25 cellular contexts compared by ENCODE assay signal in the genomic region with DNA sequence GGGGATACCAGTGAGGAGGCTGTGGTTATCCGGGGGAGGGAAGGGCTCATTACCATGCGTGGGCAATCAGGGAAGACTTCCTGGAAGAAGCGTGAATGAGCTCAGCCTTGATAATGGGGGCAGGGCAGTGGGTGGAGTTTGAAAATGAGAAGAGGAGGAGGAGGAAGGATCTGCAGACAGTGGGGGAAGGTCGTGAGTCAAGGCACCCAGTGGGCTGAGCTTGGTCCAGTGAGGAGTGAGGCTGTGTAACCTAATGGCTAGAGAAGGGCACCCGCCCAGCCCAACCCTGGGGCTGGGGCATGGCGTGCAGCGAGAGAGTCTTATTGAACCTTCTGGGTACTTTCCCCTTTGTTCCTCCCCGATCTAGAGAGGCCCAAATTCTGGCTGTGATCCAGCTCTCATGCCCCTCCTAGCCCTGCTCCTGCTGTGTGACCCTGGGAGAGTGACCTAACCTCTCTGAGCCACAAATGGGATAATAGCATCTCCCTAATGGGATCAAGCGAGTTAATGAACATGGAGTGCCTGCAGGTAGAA. TPM values are rescaled to one million over a fixed set of nuclear protein-coding genes. Genes with fewer than 3 reads are reported as not detected.
DNase-seq lines count a peak whose midpoint lies in the region; ATAC-seq, FAIRE-seq and TF ChIP-seq lines count a peak whose summit lies in the region.
"Had no signal": no experiment of that assay in that cellular context is flagged by ENCODE, and none has a peak within 500 bp of the region (broad histone marks: within the 10 kb centered on the region; RNA-seq: fewer than 3 reads in every experiment).

No MANE protein-coding gene starts in this region.

- H3K27ac ChIP-seq in HepG2 (ENCODE audit: extremely low read length, insufficient read depth, low read length) (no peak overlapping the region), right lobe of liver (no peak overlapping the region), HEK293 (ENCODE audit: extremely low read depth, low read depth, low read length) (no peak overlapping the region), K562 (ENCODE audit: extremely low read depth, low read depth, low read length) (no peak overlapping the region), transverse colon (no peak overlapping the region), smooth muscle cell (ENCODE audit: low read depth) (no peak overlapping the region)
- H3K27ac ChIP-seq: adrenal gland, cardiac muscle cell, gastrocnemius medialis, GM23248, SK-N-MC, uterus had no signal

- DNase-seq in HepG2 (ENCODE audit: low spot score) (no peak), right lobe of liver (no peak), K562 (ENCODE audit: extremely low read depth in 1 of 4, low spot score in 3 of 4) (peak; percentile 54 to 66 (median 61)), transverse colon (peak; percentile 41), smooth muscle cell (lab: John Stamatoyannopoulos, UW; ENCODE audit: unreplicated experiment) (no peak), AML-193 (lab: John Stamatoyannopoulos, UW) (no peak)
- DNase-seq: ACHN; activated CD4-positive, alpha-beta T cell treated with anti-CD3 and anti-CD28 coated beads for 4 hours; activated CD8-positive, alpha-beta memory T cell treated with anti-CD3 and anti-CD28 coated beads, Interleukin-2, amount 50 U/mL, for 48 hours; activated gamma-delta T cell treated with Interleukin-2 at 50 U/mL for 16 hours; adrenal gland; CD8-positive, alpha-beta T cell; dermis blood vessel endothelial cell; gastrocnemius medialis; GM23248; kidney glomerular epithelial cell; NCI-H146; NCI-H2227 treated with DMSO at 0.1 percent for 48 hours; stimulated activated CD4-positive, alpha-beta T cell treated with anti-CD3 and anti-CD28 coated beads, Interleukin-2, amount 100 ng/mL, for 48 hours; T1000; uterus had no signal

- intact Hi-C loops in HepG2 (cut with micrococcal nuclease; ENCODE audit: unreplicated experiment), result no loop called here
- intact Hi-C loops in right lobe of liver (cut with DNase I), result loop anchor here in 1 of 2 donors (10.0 kb wide), 1 partner anchor 54 kb away; no protein-coding TSS in a partner anchor
- intact Hi-C loops in K562 (cut with micrococcal nuclease), result no loop called here
- intact Hi-C loops in transverse colon (cut with DNase I; ENCODE audit: low total_unique reads), result loop anchor here (1.0 kb wide), 1 partner anchor 24 kb away; no protein-coding TSS in a partner anchor

- H3K9ac ChIP-seq in HepG2 (ENCODE audit: insufficient read depth, low read depth, low read length) (no peak overlapping the region), K562 (ENCODE audit: insufficient read depth in 1 of 2, low read depth in 2 of 2, low read length in 2 of 2) (peak overlapping the region in 1 of 2 experiments; percentile 49; a peak in 1 of 4 replicates), smooth muscle cell (ENCODE audit: low read depth) (no peak overlapping the region)
- H3K9ac ChIP-seq: GM23248 had no signal

- no peak overlapping the region for H2AFZ ChIP-seq in HepG2 (ENCODE audit: low read length)
- no peak overlapping the region for H2AFZ ChIP-seq in K562 (ENCODE audit: low read depth, low read length)
- no peak overlapping the region for H2AFZ ChIP-seq in smooth muscle cell (ENCODE audit: low read depth)
- H2AFZ ChIP-seq: GM23248 had no signal

- BruUV-seq in HepG2 (replicated peaks; lab: Mats Ljungman, UMichigan), result TSS peak; percentile 37
- no TSS peak for BruUV-seq in K562 (replicated peaks; lab: Mats Ljungman, UMichigan)

- no peaks in the 10 kb centered on the region for H3F3A ChIP-seq in smooth muscle cell (ENCODE audit: low read depth)

- no peak for TF ChIP-seq POLR2A in HepG2 (IDR thresholded peaks at IDR 0.05; ENCODE audit: insufficient read depth in 1 of 2, low read depth in 2 of 2, low read length in 2 of 2)
- TF ChIP-seq POLR2A in right lobe of liver (IDR thresholded peaks at IDR 0.05), result no peak
- TF ChIP-seq POLR2A in K562 (conservative IDR thresholded peaks at IDR 0.05), result no peak
- TF ChIP-seq POLR2A in transverse colon (IDR thresholded peaks at IDR 0.05), result no peak

- WGBS in HepG2 (ENCODE audit: low lambda C conversion rate), result 92% methylated on average over 9 of the region's 9 CpGs
- WGBS in right lobe of liver (ENCODE audit: insufficient coverage, low coverage, low lambda C conversion rate, missing lambda C conversion rate), result 40% methylated on average over 4 of the region's 9 CpGs
- WGBS in K562 (ENCODE audit: insufficient coverage, low coverage, missing lambda C conversion rate), result 31% methylated on average over 9 of the region's 9 CpGs
- WGBS in transverse colon (ENCODE audit: low coverage in 1 of 2), 2 donors, result 51 to 57% methylated on average over 3 to 7 of the region's 9 CpGs
- WGBS in smooth muscle cell (ENCODE audit: low lambda C conversion rate), result 71% methylated on average over 8 of the region's 9 CpGs

- TF ChIP-seq RAD21 in HepG2 (CRISPR knock-in tag; IDR thresholded peaks at IDR 0.05), result no peak
- no peak for TF ChIP-seq RAD21 in K562 (CRISPR knock-in tag; conservative IDR thresholded peaks at IDR 0.05 in 1 of 2, IDR thresholded peaks at IDR 0.05 in 1 of 2)

- no peak overlapping the region for H3K4me2 ChIP-seq in HepG2 (ENCODE audit: low read depth, low read length)
- no peak overlapping the region for H3K4me2 ChIP-seq in K562 (ENCODE audit: insufficient read depth, low read length)
- H3K4me2 ChIP-seq in smooth muscle cell, result no peak overlapping the region

- no peak for ATAC-seq in HepG2
- ATAC-seq in right lobe of liver, result no peak
- peak; percentile 63 for ATAC-seq in K562
- ATAC-seq in GM19467 (IDR thresholded peaks at IDR 0.05; ENCODE audit: unreplicated experiment), result no peak
- ATAC-seq: CD8-positive, alpha-beta T cell; gastrocnemius medialis had no signal

- H3K79me2 ChIP-seq in HepG2 (ENCODE audit: insufficient read depth, low read length), result no peaks in the 10 kb centered on the region
- H3K79me2 ChIP-seq in K562 (ENCODE audit: control insufficient read depth, insufficient read depth, low read length), result no peaks in the 10 kb centered on the region
- peaks cover 6% of the 10 kb centered on the region for H3K79me2 ChIP-seq in smooth muscle cell (ENCODE audit: low read depth)

- H3K4me1 ChIP-seq in HepG2 (ENCODE audit: insufficient read depth, low read length), result no peaks in the 10 kb centered on the region
- H3K4me1 ChIP-seq in right lobe of liver, result no peaks in the 10 kb centered on the region
- no peaks in the 10 kb centered on the region for H3K4me1 ChIP-seq in HEK293 (ENCODE audit: control insufficient read depth, insufficient read depth, low read length)
- peaks cover 7 to 15% of the 10 kb centered on the region in 2 experiments; a peak in 3 of 5 replicates for H3K4me1 ChIP-seq in K562 (replicated peaks in 1 of 2; ENCODE audit: control insufficient read depth in 2 of 2, insufficient read depth in 2 of 2, low read length in 2 of 2)
- peaks cover 10 to 18% (median 15%) of the 10 kb centered on the region in 4 donors for H3K4me1 ChIP-seq in transverse colon
- no peaks in the 10 kb centered on the region for H3K4me1 ChIP-seq in smooth muscle cell (ENCODE audit: low read depth)
- H3K4me1 ChIP-seq: adrenal gland, gastrocnemius medialis, uterus had no signal

- H3K27me3 ChIP-seq in HepG2 (ENCODE audit: control insufficient read depth in 1 of 2, insufficient read depth in 2 of 2, low read length in 2 of 2) (no peaks in the 10 kb centered on the region), right lobe of liver (no peaks in the 10 kb centered on the region), K562 (ENCODE audit: control insufficient read depth in 2 of 2, insufficient read depth in 2 of 2, low read length in 2 of 2) (peaks cover 0 to 5% of the 10 kb centered on the region in 2 experiments; a peak in 1 of 5 replicates), transverse colon (no peaks in the 10 kb centered on the region), smooth muscle cell (ENCODE audit: low read depth) (no peaks in the 10 kb centered on the region)
- H3K27me3 ChIP-seq: adrenal gland, cardiac muscle cell, gastrocnemius medialis, uterus had no signal

- no peak for TF ChIP-seq EP300 in HepG2 (IDR thresholded peaks at IDR 0.05; ENCODE audit: low read depth in 2 of 2, low read length in 2 of 2)
- no peak for TF ChIP-seq EP300 in HepG2 (CRISPR knock-in tag; IDR thresholded peaks at IDR 0.05; ENCODE audit: borderline replicate concordance)
- no peak for TF ChIP-seq EP300 in K562 (IDR thresholded peaks at IDR 0.05; ENCODE audit: low read length)
- TF ChIP-seq EP300 in transverse colon (IDR thresholded peaks at IDR 0.05; ENCODE audit: low read depth), result no peak

- H3K9me3 ChIP-seq in HepG2 (ENCODE audit: low read length) (no peaks in the 10 kb centered on the region), right lobe of liver (no peaks in the 10 kb centered on the region), HEK293 (ENCODE audit: control insufficient read depth, insufficient read depth, low read depth, low read length) (no peaks in the 10 kb centered on the region), K562 (replicated peaks; ENCODE audit: control insufficient read depth, insufficient read depth, low read depth, low read length) (no peaks in the 10 kb centered on the region), transverse colon (no peaks in the 10 kb centered on the region), smooth muscle cell (replicated peaks; ENCODE audit: low read depth) (no peaks in the 10 kb centered on the region)
- H3K9me3 ChIP-seq: adrenal gland, gastrocnemius medialis, uterus had no signal

- POLR2A ChIA-PET in HepG2 (lab: Yijun Ruan, JAX), result no interaction called here
- POLR2A ChIA-PET in HEK293 (lab: Yijun Ruan, JAX), result no interaction called here
- POLR2A ChIA-PET in K562 (lab: Yijun Ruan, JAX), result interaction anchor here (0.6 kb wide), 1 partner anchor 57 kb away, joined by 3 read pairs; no protein-coding TSS in a partner anchor

- FAIRE-seq in HepG2 (lab: Jason Lieb, UNC) (no peak), K562 (lab: Jason Lieb, UNC) (peak; percentile 73)

- peaks cover 6 to 25% of the 10 kb centered on the region in 2 experiments; a peak in 4 of 5 replicates for H3K36me3 ChIP-seq in HepG2 (replicated peaks in 1 of 2; ENCODE audit: control insufficient read depth in 1 of 2, insufficient read depth in 2 of 2, low read length in 2 of 2)
- H3K36me3 ChIP-seq in right lobe of liver, result no peaks in the 10 kb centered on the region
- H3K36me3 ChIP-seq in HEK293 (ENCODE audit: control insufficient read depth in 2 of 2, insufficient read depth in 1 of 2, low read length in 2 of 2), result no peaks in the 10 kb centered on the region; a peak in 1 of 3 replicates
- no peaks in the 10 kb centered on the region for H3K36me3 ChIP-seq in K562 (ENCODE audit: control insufficient read depth, insufficient read depth, low read length)
- peaks cover 0 to 12% (median 3%) of the 10 kb centered on the region in 4 donors for H3K36me3 ChIP-seq in transverse colon
- no peaks in the 10 kb centered on the region for H3K36me3 ChIP-seq in smooth muscle cell (ENCODE audit: low read depth)
- H3K36me3 ChIP-seq: adrenal gland, cardiac muscle cell, uterus had no signal

- CTCF ChIA-PET in HepG2 (lab: Yijun Ruan, JAX; ENCODE audit: low intra/inter-chr PET ratio, low total read pairs) (no interaction called here), HEK293 (lab: Yijun Ruan, JAX) (no interaction called here), K562 (lab: Yijun Ruan, JAX; ENCODE audit: low intra/inter-chr PET ratio) (no interaction called here)

- no peaks in the 10 kb centered on the region for H4K20me1 ChIP-seq in HepG2 (ENCODE audit: insufficient read depth, low read length)
- H4K20me1 ChIP-seq in K562 (replicated peaks; ENCODE audit: control insufficient read depth, insufficient read depth, low read length), result no peaks in the 10 kb centered on the region
- peaks cover 70% of the 10 kb centered on the region for H4K20me1 ChIP-seq in smooth muscle cell (ENCODE audit: low read depth)

- no peak for TF ChIP-seq CTCF in HepG2 (CRISPR knock-in tag; IDR thresholded peaks at IDR 0.05)
- no peak for TF ChIP-seq CTCF in right lobe of liver (IDR thresholded peaks at IDR 0.05)
- no peak for TF ChIP-seq CTCF in HEK293 (tag by site-specific recombination; IDR thresholded peaks at IDR 0.05)
- TF ChIP-seq CTCF in K562 (IDR thresholded peaks at IDR 0.05 in 2 of 3, conservative IDR thresholded peaks at IDR 0.05 in 1 of 3; ENCODE audit: insufficient read depth in 2 of 3, low read depth in 1 of 3, low read length in 3 of 3), result no peak
- no peak for TF ChIP-seq CTCF in transverse colon (IDR thresholded peaks at IDR 0.05)
- no peak for TF ChIP-seq CTCF in smooth muscle cell (IDR thresholded peaks at IDR 0.05; ENCODE audit: borderline replicate concordance, insufficient read depth, poor library complexity, severe bottlenecking)

- no peaks in the 10 kb centered on the region for H3K9me1 ChIP-seq in K562 (ENCODE audit: control insufficient read depth, insufficient read depth, low read length)

- in situ Hi-C loops in HepG2 (cut with HindIII; ENCODE audit: extremely low pct_ligation_motif_present, low pct_unique_long_range_greater_than_20kb), result no loop called here
- in situ Hi-C loops in K562 (cut with MboI), result no loop called here
- in situ Hi-C loops in transverse colon (cut with MboI; ENCODE audit: low pct_ligation_motif_present in 1 of 4, low pct_unique_long_range_greater_than_20kb in 1 of 4, low sequenced_read_pairs in 3 of 4), result no loop called here

- H3K4me3 ChIP-seq in HepG2 (replicated peaks in 1 of 3; ENCODE audit: insufficient read depth in 1 of 3, low read depth in 2 of 3, low read length in 3 of 3), result no peak overlapping the region
- H3K4me3 ChIP-seq in right lobe of liver, result no peak overlapping the region
- H3K4me3 ChIP-seq in HEK293 (ENCODE audit: low read depth, low read length), result no peak overlapping the region
- no peak overlapping the region for H3K4me3 ChIP-seq in K562
- no peak overlapping the region for H3K4me3 ChIP-seq in transverse colon
- no peak overlapping the region for H3K4me3 ChIP-seq in smooth muscle cell
- H3K4me3 ChIP-seq: adrenal gland, cardiac muscle cell, gastrocnemius medialis, GM23248, SK-N-MC, uterus had no signal

RNA-seq across cellular contexts. Expression of gene CLIP2, which starts 31.5 kb away (rescaled TPM):
- total RNA-seq in HepG2 (2016; rRNA removed; fragmentation: Illumina TruSeq; extraction: Trizol) (13.6 and 17.4 TPM in 2 replicates), right lobe of liver (1 to 10 TPM; 2.8 to 6.8 (median 4.2) TPM), K562 (2014; rRNA removed) (3.4 and 4.2 TPM in 2 replicates), K562 (2014; rRNA removed; fragmentation: Illumina TruSeq; extraction: Trizol) (0.91 and 1.8 TPM in 2 replicates), K562 (2015; rRNA removed; fragmentation: Illumina TruSeq; extraction: Trizol) (3.1 and 3.8 TPM in 2 replicates), K562 (2021) (4.3 and 5.4 TPM in 2 replicates), transverse colon (100 to 1,000 TPM in 3 of 4 donors, 10 to 100 TPM in 1; 84.5 to 157 (median 111) TPM), smooth muscle cell (12.1 and 19.4 TPM in 2 replicates)
- total RNA-seq in HepG2 (2016; cell fraction: cytosol; rRNA removed; fragmentation: Illumina TruSeq; extraction: Trizol; ENCODE audit: low read depth), result 7.5 and 7.6 TPM in 2 replicates
- 10.6 and 19.9 TPM in 2 replicates for total RNA-seq in HepG2 (2016; cell fraction: insoluble cytoplasmic fraction; rRNA removed; fragmentation: Illumina TruSeq; extraction: Trizol)
- total RNA-seq in HepG2 (2016; cell fraction: membrane; rRNA removed; fragmentation: Illumina TruSeq; extraction: Trizol), result 9.6 and 10.3 TPM in 2 replicates
- 15.2 and 16.4 TPM in 2 replicates for total RNA-seq in HepG2 (2016; cell fraction: nucleus; rRNA removed; fragmentation: Illumina TruSeq; extraction: Trizol)
- polyA plus RNA-seq in HepG2 (2011; rRNA removed) (6.5 and 9.2 TPM in 2 replicates), K562 (2011; rRNA removed) (2.1 and 3.9 TPM in 2 replicates), K562 (2014; fragmentation: Illumina TruSeq; extraction: Trizol) (2.5 and 2.8 TPM in 2 replicates), K562 (2014; fragmentation: Nextera tagmentation; extraction: Ambion mirVana) (under 1 TPM; 0.07 to 0.10 TPM), K562 (2014; rRNA removed) (1.9 and 2.4 TPM in 2 replicates), smooth muscle cell (15.6 and 23.3 TPM in 2 replicates)
- 6.5 and 7.4 TPM in 2 replicates for polyA plus RNA-seq in HepG2 (2011; cell fraction: cytosol; rRNA removed)
- polyA plus RNA-seq in HepG2 (2011; cell fraction: nucleus; rRNA removed), result 19.0 and 19.1 TPM in 2 replicates
- polyA plus RNA-seq in HepG2 (2012), result 14.2 and 32.5 TPM in 2 replicates
- polyA plus RNA-seq in HepG2 (2016; cell fraction: cytosol; fragmentation: Illumina TruSeq; extraction: Trizol; ENCODE audit: low read depth), result 1.6 and 1.8 TPM in 2 replicates
- 10.0 and 13.1 TPM in 2 replicates for polyA plus RNA-seq in HepG2 (2016; cell fraction: insoluble cytoplasmic fraction; fragmentation: Illumina TruSeq; extraction: Trizol; ENCODE audit: low read depth)
- polyA plus RNA-seq in HepG2 (2016; cell fraction: membrane; fragmentation: Illumina TruSeq; extraction: Trizol; ENCODE audit: low read depth), result 4.5 and 5.2 TPM in 2 replicates
- 22.6 and 24.8 TPM in 2 replicates for polyA plus RNA-seq in HepG2 (2016; cell fraction: nucleus; fragmentation: Illumina TruSeq; extraction: Trizol; ENCODE audit: insufficient read depth, low read depth)
- 2.9 and 19.1 TPM in 2 replicates for polyA minus RNA-seq in HepG2 (2011; rRNA and poly(A)+ RNA removed; ENCODE audit: low replicate concordance)
- 9.1 and 11.1 TPM in 2 replicates for polyA minus RNA-seq in HepG2 (2011; cell fraction: cytosol; rRNA and poly(A)+ RNA removed)
- 14.3 and 17.3 TPM in 2 replicates for polyA minus RNA-seq in HepG2 (2011; cell fraction: nucleus; rRNA and poly(A)+ RNA removed)
- 13.7 and 50.4 TPM in 2 replicates for total RNA-seq in K562 (2011; cell fraction: chromatin; rRNA removed; ENCODE audit: low replicate concordance)
- total RNA-seq in K562 (2011; cell fraction: nucleolus; rRNA removed), result 18.6 and 27.8 TPM in 2 replicates
- total RNA-seq in K562 (2011; cell fraction: nucleoplasm; rRNA removed), result 13.9 and 16.6 TPM in 2 replicates
- 3.0 and 3.4 TPM in 2 replicates for polyA plus RNA-seq in K562 (2011; cell fraction: cytosol; rRNA removed)
- 5.0 and 8.1 TPM in 2 replicates for polyA plus RNA-seq in K562 (2011; cell fraction: nucleus; rRNA removed)
- polyA plus RNA-seq in K562 (2012), result 3.5 and 6.6 TPM in 2 replicates
- polyA minus RNA-seq in K562 (2011; rRNA and poly(A)+ RNA removed), result 4.3 and 5.5 TPM in 2 replicates
- 5.6 and 10.7 TPM in 2 replicates for polyA minus RNA-seq in K562 (2011; cell fraction: cytosol; rRNA and poly(A)+ RNA removed)
- polyA minus RNA-seq in K562 (2011; cell fraction: nucleus; rRNA and poly(A)+ RNA removed), result 10.0 and 11.3 TPM in 2 replicates

Comparison
In these comparisons a context has a peak if more than half of its experiments do, and no peak if none do; other contexts are left out.
1. DNase-seq: peak in K562 (4 of 4) and transverse colon (single experiment); none in HepG2 (single experiment), right lobe of liver (0 of 3), smooth muscle cell (single experiment) and AML-193 (0 of 2).
2. Of the 241 proteins assayed by ChIP-seq in both HepG2 and K562: peak only in HepG2: RBM22; only in K562: ADNP, ARNT, CBX1, CC2D1A, DPF2, ETV5 and 9 more; in both: ZFP36; in neither: 221; mixed calls (peak in some experiments, not most) for 3.